Comparison of ENCODE assay signal across 20 cellular contexts in the genomic region with DNA sequence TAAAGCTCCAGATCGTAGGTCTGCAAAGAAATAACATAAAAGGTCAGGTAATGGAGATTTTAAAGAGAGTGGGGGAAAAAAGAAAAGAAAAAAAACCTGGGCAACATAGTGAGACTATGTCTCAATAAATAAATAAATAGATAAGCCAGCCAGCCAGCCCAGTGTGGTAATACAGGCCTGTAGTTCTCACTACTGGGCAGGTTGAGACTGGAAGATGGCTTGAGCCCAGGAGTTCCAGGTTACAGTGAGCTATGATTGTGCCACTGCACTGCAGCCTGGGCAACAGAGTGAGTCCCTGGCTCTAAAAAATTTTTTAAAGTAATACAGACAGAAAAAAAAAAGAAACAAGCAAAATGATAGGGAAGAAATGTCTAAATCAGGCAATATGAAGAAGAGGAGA.
"Had no signal": no experiment of that assay in that cellular context is flagged by ENCODE, and none has a peak within 500 bp of the region (broad histone marks: within the 10 kb centered on the region; RNA-seq: fewer than 3 reads in every experiment).

No MANE protein-coding gene starts in this region.

- H3K27me3 ChIP-seq: brain microvascular endothelial cell, hepatocyte, left lung, right atrium auricular region, stomach, testis, upper lobe of right lung had no signal

- ATAC-seq: left lung; natural killer cell treated with Interleukin-12 subunit alpha and Interleukin-12 subunit beta and Interleukin-15 and Interleukin-18, amount 100 ng/mL, for 72 hours; upper lobe of right lung had no signal

- H3K27ac ChIP-seq: brain microvascular endothelial cell, hepatocyte, left lung, right atrium auricular region, stomach, testis, upper lobe of right lung had no signal

- H3K4me3 Mint-ChIP-seq: activated B cell treated with CpG ODN at 0.5 μM for 24 hours; activated naive CD4-positive, alpha-beta T cell treated with anti-CD3 and anti-CD28 coated beads, Interleukin-2, amount 50 U/mL, for 24 hours; natural killer cell treated with Interleukin-12 subunit alpha and Interleukin-12 subunit beta and Interleukin-15 and Interleukin-18, amount 100 ng/mL, for 72 hours; T-helper 1 cell treated with Interleukin-12 subunit alpha and Interleukin-12 subunit beta and Interleukin-4 antibody, amounts not matched to agents 30 μg/mL and 1 μg/mL, for 36 hours had no signal

- H3K4me1 Mint-ChIP-seq: activated B cell treated with CpG ODN at 0.5 μM for 24 hours had no signal

- H3K27me3 Mint-ChIP-seq: activated B cell treated with CpG ODN at 0.5 μM for 24 hours; activated naive CD4-positive, alpha-beta T cell treated with anti-CD3 and anti-CD28 coated beads, Interleukin-2, amount 50 U/mL, for 24 hours; natural killer cell treated with Interleukin-12 subunit alpha and Interleukin-12 subunit beta and Interleukin-15 and Interleukin-18, amount 100 ng/mL, for 72 hours had no signal

- DNase-seq: activated B cell treated with CpG ODN at 0.5 μM for 24 hours; activated CD4-positive, alpha-beta T cell treated with anti-CD3 and anti-CD28 coated beads for 48 hours; amygdala; brain microvascular endothelial cell; erythroblast; islet precursor cell; left lung; occipital lobe; SHP77 treated with DMSO at 0.1 percent for 48 hours; stimulated activated CD4-positive, alpha-beta T cell treated with anti-CD3 and anti-CD28 coated beads, Interleukin-15, amount 100 ng/mL, for 24 hours; stimulated activated CD4-positive, alpha-beta T cell treated with anti-CD3 and anti-CD28 coated beads, Interleukin-4, amount 100 ng/mL, for 24 hours; stomach; testis; upper lobe of right lung had no signal

- H3K9me3 ChIP-seq: left lung, right atrium auricular region, stomach, testis, upper lobe of right lung had no signal

- H3K27ac Mint-ChIP-seq: activated B cell treated with CpG ODN at 0.5 μM for 24 hours; activated naive CD4-positive, alpha-beta T cell treated with anti-CD3 and anti-CD28 coated beads, Interleukin-2, amount 50 U/mL, for 24 hours; T-helper 1 cell treated with Interleukin-12 subunit alpha and Interleukin-12 subunit beta and Interleukin-4 antibody, amounts not matched to agents 30 μg/mL and 1 μg/mL, for 36 hours had no signal

- H3K4me3 ChIP-seq: hepatocyte, left lung, right atrium auricular region, skin epidermis, stomach, testis, upper lobe of right lung had no signal

- H3K4me1 ChIP-seq: left lung, right atrium auricular region, stomach, testis, upper lobe of right lung had no signal

- H3K9me3 Mint-ChIP-seq: activated B cell treated with CpG ODN at 0.5 μM for 24 hours; activated naive CD4-positive, alpha-beta T cell treated with anti-CD3 and anti-CD28 coated beads, Interleukin-2, amount 50 U/mL, for 24 hours; natural killer cell treated with Interleukin-12 subunit alpha and Interleukin-12 subunit beta and Interleukin-15 and Interleukin-18, amount 100 ng/mL, for 72 hours; T-helper 1 cell treated with Interleukin-12 subunit alpha and Interleukin-12 subunit beta and Interleukin-4 antibody, amounts not matched to agents 30 μg/mL and 1 μg/mL, for 36 hours had no signal
